ENCODE assay signal across 23 cellular contexts in genomic region chr7:22269963-22270362, GRCh38.
DNase-seq lines count a peak whose midpoint lies in the region; FAIRE-seq and TF ChIP-seq lines count a peak whose summit lies in the region.
"Had no signal": no experiment of that assay in that cellular context is flagged by ENCODE, and none has a peak within 500 bp of the region (broad histone marks: within the 10 kb centered on the region; RNA-seq: fewer than 3 reads in every experiment).

No MANE protein-coding gene starts in this region.

- no peaks in the 10 kb centered on the region for H3K9me2 ChIP-seq in DOHH2 (replicated peaks; ENCODE audit: control insufficient read depth, low read length)

- H3K4me1 Mint-ChIP-seq in progenitor cell of endocrine pancreas (ENCODE audit: low read depth) = peaks cover 21% of the 10 kb centered on the region
- H3K4me1 Mint-ChIP-seq: IgD-negative memory B cell, memory B cell had no signal

- H3K9me3 Mint-ChIP-seq in progenitor cell of endocrine pancreas (ENCODE audit: low read depth) = no peaks in the 10 kb centered on the region
- H3K9me3 Mint-ChIP-seq: memory B cell had no signal

- peaks cover 72% of the 10 kb centered on the region for H3F3A ChIP-seq in DOHH2 (ENCODE audit: control insufficient read depth, insufficient read depth)

- H3K36me3 ChIP-seq in DOHH2 (ENCODE audit: control insufficient read depth, low read length) = peaks cover 95% of the 10 kb centered on the region
- H3K36me3 ChIP-seq: uterus had no signal

- H3K9me3 ChIP-seq in DOHH2 (ENCODE audit: control insufficient read depth, insufficient read depth, low read length) = no peaks in the 10 kb centered on the region
- H3K9me3 ChIP-seq: uterus had no signal

- no peak overlapping the region for H3K4me3 ChIP-seq in DOHH2 (ENCODE audit: low read length)
- H3K4me3 ChIP-seq: GM12878, uterus had no signal

- H3K27me3 Mint-ChIP-seq in progenitor cell of endocrine pancreas = no peaks in the 10 kb centered on the region
- H3K27me3 Mint-ChIP-seq: IgD-negative memory B cell had no signal

- TF ChIP-seq CTCF in DOHH2 (IDR thresholded peaks at IDR 0.05; ENCODE audit: low read depth, low read length, poor library complexity, severe bottlenecking) = no peak
- TF ChIP-seq CTCF in progenitor cell of endocrine pancreas (IDR thresholded peaks at IDR 0.05; ENCODE audit: unreplicated experiment) = no peak

- H3K4me3 Mint-ChIP-seq in progenitor cell of endocrine pancreas (ENCODE audit: low read depth) = no peak overlapping the region
- H3K4me3 Mint-ChIP-seq: IgD-negative memory B cell, memory B cell, nephron progenitor cell had no signal

- H3K27ac ChIP-seq in DOHH2 (ENCODE audit: low read depth, low read length) = peak overlapping the region; percentile 24; the same call in 1 of the 2 replicates
- H3K27ac ChIP-seq: uterus, WERI-Rb-1 had no signal

- H3K4me1 ChIP-seq in DOHH2 (ENCODE audit: control insufficient read depth, low read length) = peaks cover 40% of the 10 kb centered on the region
- H3K4me1 ChIP-seq: uterus had no signal

- H3K27ac Mint-ChIP-seq in progenitor cell of endocrine pancreas = peak overlapping the region; percentile 37
- H3K27ac Mint-ChIP-seq: IgD-negative memory B cell, memory B cell, nephron progenitor cell had no signal

- H3K4me2 ChIP-seq in DOHH2 (ENCODE audit: low read length) = peak overlapping the region; percentile 2; the same call in 1 of the 2 replicates

- peak; percentile 91 for DNase-seq in NCI-H146 (lab: John Stamatoyannopoulos, UW)
- DNase-seq in SW480 (ENCODE audit: low spot score) = peak; percentile 78
- no peak for DNase-seq in progenitor cell of endocrine pancreas (ENCODE audit: low spot score, unreplicated experiment)
- DNase-seq in urothelium cell line (ENCODE audit: low spot score) = no peak
- no peak for DNase-seq in NAMALWA (ENCODE audit: low spot score)
- no peak for DNase-seq in middle frontal gyrus (ENCODE audit: extremely low spot score, low spot score)
- DNase-seq: activated CD4-positive, alpha-beta T cell treated with anti-CD3 and anti-CD28 coated beads, Interleukin-2, amount 50 U/mL, for 48 hours; activated naive CD4-positive, alpha-beta T cell treated with anti-CD3 and anti-CD28 coated beads, Interleukin-2, amount 50 U/mL, for 16 hours; activated T-cell treated with anti-CD3 and anti-CD28 coated beads, Interleukin-2, amount 50 U/mL, for 1 hour; hippocampal formation; islet precursor cell; NCI-H226; nephron progenitor cell; SIG-M5; stimulated activated CD4-positive, alpha-beta T cell treated with anti-CD3 and anti-CD28 coated beads, Interleukin-4, amount 100 ng/mL, for 1 hour; uterus; WERI-Rb-1 had no signal

- FAIRE-seq in urothelium cell line (lab: Jason Lieb, UNC) = no peak
- FAIRE-seq: astrocyte, G401.6, GM12878 had no signal

- peaks cover 21% of the 10 kb centered on the region for H4K20me1 ChIP-seq in DOHH2 (ENCODE audit: control insufficient read depth, insufficient read depth, low read depth, low read length)

- H3K27me3 ChIP-seq in DOHH2 (ENCODE audit: control insufficient read depth, low read length) = no peaks in the 10 kb centered on the region
- H3K27me3 ChIP-seq: uterus had no signal

- H3K36me3 Mint-ChIP-seq in progenitor cell of endocrine pancreas (ENCODE audit: insufficient read depth) = no peaks in the 10 kb centered on the region
- H3K36me3 Mint-ChIP-seq: IgD-negative memory B cell, memory B cell had no signal

- peaks cover 94% of the 10 kb centered on the region for H3K79me2 ChIP-seq in DOHH2 (ENCODE audit: control insufficient read depth, low read length)

Comparison
In these comparisons a context has a peak if more than half of its experiments do, and no peak if none do; other contexts are left out.
1. DNase-seq: peak in NCI-H146 (single experiment) and SW480 (single experiment); none in progenitor cell of endocrine pancreas (single experiment), urothelium cell line (single experiment), NAMALWA (single experiment) and middle frontal gyrus (single experiment).